In genomic region chr7:152899482-152900166, GRCh38 we compare ENCODE assay signal across 1 cellular context.
TF ChIP-seq lines count a peak whose summit lies in the region.

No MANE protein-coding gene starts in this region.

TF ChIP-seq in HepG2, 621 proteins besides CTCF, POLR2A, EP300 and RAD21 (continued from another document and continues in another):
- TF ChIP-seq HDAC6 (IDR thresholded peaks at IDR 0.05; ENCODE audit: low read depth, low read length) (no peak), ZNF318 (CRISPR knock-in tag; IDR thresholded peaks at IDR 0.05) (no peak), THYN1 (CRISPR knock-in tag; IDR thresholded peaks at IDR 0.05; ENCODE audit: borderline replicate concordance, low read depth) (no peak), PAX8 (CRISPR knock-in tag; IDR thresholded peaks at IDR 0.05; ENCODE audit: borderline replicate concordance) (no peak), ZNF224 (CRISPR knock-in tag; IDR thresholded peaks at IDR 0.05) (no peak), MEIS2 (CRISPR knock-in tag; IDR thresholded peaks at IDR 0.05) (peak; percentile 14; the same call in 1 of the 2 replicates), ZNF567 (CRISPR knock-in tag; IDR thresholded peaks at IDR 0.05; ENCODE audit: borderline replicate concordance) (no peak), KDM3A (CRISPR knock-in tag; IDR thresholded peaks at IDR 0.05; ENCODE audit: low read depth) (0 out of 2 replicates have a peak, but pooled peaks have one; percentile 37), ZNF160 (CRISPR knock-in tag; IDR thresholded peaks at IDR 0.05) (no peak), KLF13 (CRISPR knock-in tag; IDR thresholded peaks at IDR 0.05) (no peak), KMT2A (CRISPR knock-in tag; IDR thresholded peaks at IDR 0.05) (no peak), XRCC5 (optimal IDR thresholded peaks at IDR 0.05; ENCODE audit: low read length) (no peak), XBP1 (CRISPR knock-in tag; IDR thresholded peaks at IDR 0.05) (no peak), ZSCAN22 (CRISPR knock-in tag; IDR thresholded peaks at IDR 0.05) (no peak), ZXDC (CRISPR knock-in tag; IDR thresholded peaks at IDR 0.05) (no peak), IRX3 (CRISPR knock-in tag; IDR thresholded peaks at IDR 0.05; ENCODE audit: borderline replicate concordance, low read depth) (no peak), ZNF75D (CRISPR knock-in tag; IDR thresholded peaks at IDR 0.05; ENCODE audit: borderline replicate concordance) (no peak), FOXM1 (CRISPR knock-in tag; IDR thresholded peaks at IDR 0.05) (no peak), ZNF235 (CRISPR knock-in tag; IDR thresholded peaks at IDR 0.05; ENCODE audit: borderline replicate concordance) (no peak), ZNF547 (CRISPR knock-in tag; IDR thresholded peaks at IDR 0.05) (no peak), ZNF839 (CRISPR knock-in tag; IDR thresholded peaks at IDR 0.05; ENCODE audit: borderline replicate concordance) (no peak), ZNF740 (CRISPR knock-in tag; IDR thresholded peaks at IDR 0.05) (no peak), ZNF672 (CRISPR knock-in tag; IDR thresholded peaks at IDR 0.05) (no peak), MLX (CRISPR knock-in tag; IDR thresholded peaks at IDR 0.05) (no peak), ZNF251 (CRISPR knock-in tag; IDR thresholded peaks at IDR 0.05) (no peak), THAP8 (CRISPR knock-in tag; IDR thresholded peaks at IDR 0.05; ENCODE audit: borderline replicate concordance) (no peak), DBP (CRISPR knock-in tag; IDR thresholded peaks at IDR 0.05; ENCODE audit: not compliant biosample characterization) (no peak), ZKSCAN5 (CRISPR knock-in tag; IDR thresholded peaks at IDR 0.05) (0 out of 2 replicates have a peak, but pooled peaks have one; percentile 60), IKZF4 (CRISPR knock-in tag; IDR thresholded peaks at IDR 0.05; ENCODE audit: borderline replicate concordance, low read depth, not compliant biosample characterization) (no peak), ZNF749 (CRISPR knock-in tag; IDR thresholded peaks at IDR 0.05; ENCODE audit: borderline replicate concordance) (no peak), STAT6 (CRISPR knock-in tag; IDR thresholded peaks at IDR 0.05; ENCODE audit: borderline replicate concordance) (no peak), ISX (CRISPR knock-in tag; conservative IDR thresholded peaks at IDR 0.05) (no peak), SP5 (CRISPR knock-in tag; IDR thresholded peaks at IDR 0.05; ENCODE audit: borderline replicate concordance, low read depth) (no peak), HIC2 (CRISPR knock-in tag; IDR thresholded peaks at IDR 0.05; ENCODE audit: low read depth) (no peak), LBX2 (CRISPR knock-in tag; IDR thresholded peaks at IDR 0.05; ENCODE audit: borderline replicate concordance) (no peak), RARG (CRISPR knock-in tag; IDR thresholded peaks at IDR 0.05; ENCODE audit: low read depth) (no peak), NFYC (CRISPR knock-in tag; IDR thresholded peaks at IDR 0.05) (no peak), SMAD1 (CRISPR knock-in tag; IDR thresholded peaks at IDR 0.05; ENCODE audit: borderline replicate concordance, low read depth) (no peak), BCL3 (CRISPR knock-in tag; IDR thresholded peaks at IDR 0.05) (no peak), CENPT (CRISPR knock-in tag; IDR thresholded peaks at IDR 0.05; ENCODE audit: low read depth) (no peak), ZBTB3 (CRISPR knock-in tag; IDR thresholded peaks at IDR 0.05; ENCODE audit: borderline replicate concordance, low read depth) (no peak), MAZ (IDR thresholded peaks at IDR 0.05; ENCODE audit: borderline replicate concordance, low read depth, low read length) (no peak), MAZ (CRISPR knock-in tag; IDR thresholded peaks at IDR 0.05; ENCODE audit: low read depth) (0 out of 2 replicates have a peak, but pooled peaks have one; percentile 48), POLR2AphosphoS5 (IDR thresholded peaks at IDR 0.05; ENCODE audit: low read depth, low read length) (peak; percentile 54), ETV5 (CRISPR knock-in tag; IDR thresholded peaks at IDR 0.05; ENCODE audit: borderline replicate concordance) (peak; percentile 18; the same call in 1 of the 2 replicates), ZZZ3 (CRISPR knock-in tag; IDR thresholded peaks at IDR 0.05; ENCODE audit: borderline replicate concordance) (no peak)
